Comparison of ENCODE assay signal across 29 cellular contexts in the genomic region with DNA sequence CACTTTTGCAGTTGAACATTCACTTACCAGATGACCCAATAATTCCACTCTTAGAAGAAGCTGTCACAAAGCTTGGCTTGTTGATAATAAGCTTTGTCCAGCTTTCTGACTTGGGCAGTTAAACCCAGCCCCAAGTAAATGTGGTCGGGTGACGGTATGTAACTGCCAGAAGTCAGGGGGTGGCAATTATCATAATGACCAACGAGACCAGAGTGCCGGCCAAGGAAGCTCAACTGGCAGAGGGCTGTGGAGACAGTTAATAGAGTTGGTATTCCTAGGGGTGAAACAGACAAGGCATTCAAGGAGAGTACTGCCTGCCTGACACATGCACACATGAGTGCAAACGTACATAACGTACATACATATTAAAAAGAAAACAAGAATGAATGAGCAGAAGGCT.
"Had no signal": no experiment of that assay in that cellular context is flagged by ENCODE, and none has a peak within 500 bp of the region (broad histone marks: within the 10 kb centered on the region; RNA-seq: fewer than 3 reads in every experiment).

No MANE protein-coding gene starts in this region.

- H3K9me3 Mint-ChIP-seq: activated CD4-positive, alpha-beta T cell treated with anti-CD3 and anti-CD28 coated beads, Interleukin-2, amount 10 ng/mL, durations not matched to agents 7 days and 5 days; activated naive CD4-positive, alpha-beta T cell treated with anti-CD3 and anti-CD28 coated beads, Interleukin-2, amount 50 U/mL, for 72 hours; activated T-cell treated with anti-CD3 and anti-CD28 coated beads, Interleukin-2, amount 50 U/mL, for 24 hours; activated T-helper 2 cell treated with anti-CD3 and anti-CD28 coated beads, Interferon-gamma antibody, Interleukin-2, Interleukin-4, amounts not matched to agents 10 μg/mL and 5 μg/mL and 100 μg/mL, durations not matched to agents 14 hours and 24 hours and 36 hours; WTC11 had no signal

- H3K36me3 Mint-ChIP-seq: WTC11 had no signal

- H3K4me3 ChIP-seq: adrenal gland, body of pancreas, MG63, Peyer's patch had no signal

- H3K36me3 ChIP-seq: adrenal gland, MG63 had no signal

- H3K27me3 Mint-ChIP-seq: activated CD4-positive, alpha-beta T cell treated with anti-CD3 and anti-CD28 coated beads for 36 hours; activated CD4-positive, alpha-beta T cell treated with anti-CD3 and anti-CD28 coated beads, Interleukin-2, amount 10 ng/mL, durations not matched to agents 7 days and 5 days; activated T-cell treated with anti-CD3 and anti-CD28 coated beads, Interleukin-2, amount 50 U/mL, for 24 hours had no signal

- H3K4me1 ChIP-seq: body of pancreas, Peyer's patch had no signal

- H3K4me3 Mint-ChIP-seq: activated CD4-positive, alpha-beta T cell treated with anti-CD3 and anti-CD28 coated beads for 36 hours; activated CD4-positive, alpha-beta T cell treated with anti-CD3 and anti-CD28 coated beads, Interleukin-2, amount 10 ng/mL, durations not matched to agents 7 days and 5 days; activated CD8-positive, alpha-beta T cell treated with anti-CD3 and anti-CD28 coated beads, Interleukin-2, amount 10 ng/mL, durations not matched to agents 7 days and 5 days; activated T-cell treated with anti-CD3 and anti-CD28 coated beads, Interleukin-2, amount 50 U/mL, for 24 hours; WTC11 had no signal

- ATAC-seq: activated CD4-positive, alpha-beta T cell treated with anti-CD3 and anti-CD28 coated beads for 36 hours; activated CD4-positive, CD25-positive, alpha-beta regulatory T cell treated with anti-CD3 and anti-CD28 coated beads, Interleukin-2, amount 50 U/mL, for 24 hours; activated CD8-positive, alpha-beta T cell treated with anti-CD3 and anti-CD28 coated beads, Interleukin-2, amount 10 ng/mL, durations not matched to agents 7 days and 5 days; activated naive CD4-positive, alpha-beta T cell treated with anti-CD3 and anti-CD28 coated beads, Interleukin-2, amount 50 U/mL, for 72 hours; body of pancreas; PC-3; WTC11 had no signal

- H3K27ac ChIP-seq: adrenal gland, body of pancreas, Peyer's patch had no signal

- H3K4me1 Mint-ChIP-seq: activated CD4-positive, alpha-beta T cell treated with anti-CD3 and anti-CD28 coated beads, Interleukin-2, amount 10 ng/mL, durations not matched to agents 7 days and 5 days had no signal

- DNase-seq: activated CD4-positive, alpha-beta T cell treated with anti-CD3 and anti-CD28 coated beads for 36 hours; activated CD4-positive, alpha-beta T cell treated with anti-CD3 and anti-CD28 coated beads, Interleukin-2, amount 10 ng/mL, durations not matched to agents 7 days and 5 days; activated CD4-positive, alpha-beta T cell treated with anti-CD3 and anti-CD28 coated beads, Interleukin-2, amount 50 U/mL, for 48 hours; activated CD8-positive, alpha-beta T cell treated with anti-CD3 and anti-CD28 coated beads, Interleukin-2, amount 10 ng/mL, durations not matched to agents 7 days and 5 days; activated gamma-delta T cell; activated naive CD4-positive, alpha-beta T cell treated with Interleukin-2 at 50 U/mL for 16 hours; activated T-cell treated with anti-CD3 and anti-CD28 coated beads, Interleukin-2, amount 50 U/mL, for 24 hours; adrenal gland; body of pancreas; caudate nucleus; Kasumi-1; KG1; MG63; NCI-H1092; NCI-H1436 treated with DMSO at 0.1 percent for 48 hours; NCI-H1694 treated with DMSO at 0.1 percent for 48 hours; NCI-H2029; NCI-H345; NCI-H524 treated with DMSO at 0.1 percent for 48 hours; PC-3; Right ventricle myocardium superior; SW 1271; T-helper 1 cell; T1000 had no signal

- H3K27me3 ChIP-seq: adrenal gland, body of pancreas, MG63, Peyer's patch had no signal

- H3K27ac Mint-ChIP-seq: activated CD4-positive, alpha-beta T cell treated with anti-CD3 and anti-CD28 coated beads for 36 hours; activated CD4-positive, alpha-beta T cell treated with anti-CD3 and anti-CD28 coated beads, Interleukin-2, amount 10 ng/mL, durations not matched to agents 7 days and 5 days; activated CD8-positive, alpha-beta T cell treated with anti-CD3 and anti-CD28 coated beads, Interleukin-2, amount 10 ng/mL, durations not matched to agents 7 days and 5 days; activated naive CD4-positive, alpha-beta T cell treated with anti-CD3 and anti-CD28 coated beads, Interleukin-2, amount 50 U/mL, for 72 hours; activated T-cell treated with anti-CD3 and anti-CD28 coated beads, Interleukin-2, amount 50 U/mL, for 24 hours; activated T-helper 2 cell treated with anti-CD3 and anti-CD28 coated beads, Interferon-gamma antibody, Interleukin-2, Interleukin-4, amounts not matched to agents 10 μg/mL and 5 μg/mL and 100 μg/mL, durations not matched to agents 14 hours and 24 hours and 36 hours; WTC11 had no signal

- H3K9me3 ChIP-seq: adrenal gland, body of pancreas, MG63, Peyer's patch had no signal
